1 cellular context compared by ENCODE assay signal in the genomic region with DNA sequence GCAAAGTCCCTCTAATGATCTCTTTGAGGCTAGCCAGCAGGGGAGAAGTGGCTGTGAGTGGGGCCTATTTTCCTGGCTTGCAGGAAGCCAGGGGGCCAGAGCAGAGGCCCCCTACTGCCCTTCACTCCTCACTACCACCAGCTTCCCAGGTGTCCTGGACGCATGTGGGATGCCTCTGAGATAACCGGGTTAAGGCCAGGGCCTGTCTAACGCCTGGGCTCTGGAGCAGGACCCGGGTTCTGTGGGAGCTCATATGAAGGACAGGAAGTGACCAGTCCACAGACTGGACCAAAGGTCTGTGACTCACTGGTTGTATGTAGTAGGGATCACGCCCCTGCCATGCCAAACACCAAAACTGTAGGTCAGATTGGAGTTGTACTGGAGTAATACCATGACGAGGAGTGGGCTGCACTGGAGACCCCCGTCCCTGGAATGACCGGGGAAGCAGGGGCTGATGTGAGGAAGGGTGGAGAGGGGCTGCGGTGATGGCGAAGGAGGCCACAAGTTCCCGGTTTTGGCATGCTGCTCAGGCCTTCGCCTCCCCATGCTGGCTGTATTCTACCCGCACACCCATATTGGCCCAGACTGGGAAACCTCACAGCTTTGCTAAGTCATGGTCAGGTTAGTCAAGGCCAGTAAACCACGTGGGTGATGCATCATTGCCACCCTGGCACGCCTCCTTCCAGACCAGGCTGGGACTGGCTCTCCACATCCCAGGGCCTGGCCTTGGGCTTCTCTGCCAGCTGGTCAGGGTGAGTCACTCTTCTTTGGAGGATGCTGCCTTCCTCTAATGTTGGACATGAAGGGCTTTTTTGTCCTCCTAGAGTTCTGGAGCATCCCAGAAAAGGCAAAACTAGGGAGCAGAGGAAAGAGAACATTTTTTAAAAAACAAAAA.
TF ChIP-seq lines count a peak whose summit lies in the region.

No MANE protein-coding gene starts in this region.

TF ChIP-seq in HepG2, 621 proteins besides CTCF, POLR2A, EP300 and RAD21 (continued from another document):
- TF ChIP-seq, protein P1, sequence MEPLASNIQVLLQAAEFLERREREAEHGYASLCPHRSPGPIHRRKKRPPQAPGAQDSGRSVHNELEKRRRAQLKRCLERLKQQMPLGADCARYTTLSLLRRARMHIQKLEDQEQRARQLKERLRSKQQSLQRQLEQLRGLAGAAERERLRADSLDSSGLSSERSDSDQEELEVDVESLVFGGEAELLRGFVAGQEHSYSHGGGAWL (CRISPR knock-in tag; IDR thresholded peaks at IDR 0.05): no peak
- TF ChIP-seq ZBTB7B (CRISPR knock-in tag; IDR thresholded peaks at IDR 0.05): no peak
- TF ChIP-seq, protein P2, sequence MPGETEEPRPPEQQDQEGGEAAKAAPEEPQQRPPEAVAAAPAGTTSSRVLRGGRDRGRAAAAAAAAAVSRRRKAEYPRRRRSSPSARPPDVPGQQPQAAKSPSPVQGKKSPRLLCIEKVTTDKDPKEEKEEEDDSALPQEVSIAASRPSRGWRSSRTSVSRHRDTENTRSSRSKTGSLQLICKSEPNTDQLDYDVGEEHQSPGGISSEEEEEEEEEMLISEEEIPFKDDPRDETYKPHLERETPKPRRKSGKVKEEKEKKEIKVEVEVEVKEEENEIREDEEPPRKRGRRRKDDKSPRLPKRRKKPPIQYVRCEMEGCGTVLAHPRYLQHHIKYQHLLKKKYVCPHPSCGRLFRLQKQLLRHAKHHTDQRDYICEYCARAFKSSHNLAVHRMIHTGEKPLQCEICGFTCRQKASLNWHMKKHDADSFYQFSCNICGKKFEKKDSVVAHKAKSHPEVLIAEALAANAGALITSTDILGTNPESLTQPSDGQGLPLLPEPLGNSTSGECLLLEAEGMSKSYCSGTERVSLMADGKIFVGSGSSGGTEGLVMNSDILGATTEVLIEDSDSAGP (CRISPR knock-in tag; IDR thresholded peaks at IDR 0.05; ENCODE audit: borderline replicate concordance): peak; percentile 41; the same call in 1 of the 2 replicates
- TF ChIP-seq PLRG1 (conservative IDR thresholded peaks at IDR 0.05): no peak
- no peak for TF ChIP-seq FOXK2 (IDR thresholded peaks at IDR 0.05)
TF ChIP-seq in HepG2: peak in this region for 52.
